ENCODE assay signal across 10 cellular contexts in genomic region chr12:113097716-113098427, GRCh38. TPM values are rescaled to one million over a fixed set of nuclear protein-coding genes. Genes with fewer than 3 reads are reported as not detected.
DNase-seq lines count a peak whose midpoint lies in the region; ATAC-seq and TF ChIP-seq lines count a peak whose summit lies in the region.
"Had no signal": no experiment of that assay in that cellular context is flagged by ENCODE, and none has a peak within 500 bp of the region (broad histone marks: within the 10 kb centered on the region; RNA-seq: fewer than 3 reads in every experiment).

No MANE protein-coding gene starts in this region.

- no CpG with 5 or more reads among the region's 14 CpGs for WGBS in H9 (ENCODE audit: extremely low coverage, insufficient read length, low lambda C conversion rate)

- no peaks in the 10 kb centered on the region for H3K79me2 ChIP-seq in H9 (ENCODE audit: insufficient read depth, low read length)

- H3K27ac Mint-ChIP-seq in H9, result peak overlapping the region in 1 of 3 experiments; percentile 49; a peak in 1 of 7 replicates

- no peak for TF ChIP-seq CTCF in H9 (conservative IDR thresholded peaks at IDR 0.05)
- TF ChIP-seq CTCF in tibial artery (IDR thresholded peaks at IDR 0.05), result no peak

- H3K9ac ChIP-seq in H9 (ENCODE audit: extremely low read depth, insufficient read length, low read length), result no peak overlapping the region

- in situ Hi-C loops in SK-MEL-5 (cut with HindIII; ENCODE audit: low pct_unique_long_range_greater_than_20kb, low sequenced_read_pairs), result no loop called here

- H3K4me1 ChIP-seq in H9 (ENCODE audit: insufficient read depth, low read length) (no peaks in the 10 kb centered on the region), tibial artery (peaks cover 0 to 19% (median 8%) of the 10 kb centered on the region in 4 donors)

- H2BK120ac ChIP-seq in H9 (ENCODE audit: low read depth, low read length, poor library complexity, severe bottlenecking), result no peak overlapping the region

- H3K79me1 ChIP-seq in H9 (ENCODE audit: insufficient read depth, low read depth, low read length, poor library complexity, severe bottlenecking), result no peaks in the 10 kb centered on the region

- H3K36me3 ChIP-seq in tibial artery, result no peaks in the 10 kb centered on the region

- peak; percentile 82 for DNase-seq in H9
- peak; percentile 70 for DNase-seq in SK-MEL-5 (ENCODE audit: low read depth, low spot score)
- DNase-seq in Right ventricle myocardium superior, result peak; percentile 67
- DNase-seq in retina, result peak; percentile 74
- DNase-seq in tibial artery, result no peak
- no peak for DNase-seq in NAMALWA (ENCODE audit: low spot score)
- no peak for DNase-seq in stimulated activated CD4-positive, alpha-beta T cell treated with anti-CD3 and anti-CD28 coated beads, Interleukin-2, amount 100 ng/mL, for 24 hours

- no peak overlapping the region for H2BK15ac ChIP-seq in H9 (ENCODE audit: low read depth, low read length)

- no peak overlapping the region for H4K5ac ChIP-seq in H9 (ENCODE audit: insufficient read length, low read depth, low read length)

- intact Hi-C loops in Right ventricle myocardium superior (cut with DNase I), result loop anchor here (5.0 kb wide), 1 partner anchor 51 kb away; no protein-coding TSS in a partner anchor
- intact Hi-C loops in tibial artery (cut with DNase I; ENCODE audit: low total_unique reads), result no loop called here

- H3K27me3 Mint-ChIP-seq in H9 (ENCODE audit: low read depth), result peaks cover 3% of the 10 kb centered on the region

- no peaks in the 10 kb centered on the region; a peak in 1 of 7 replicates for H3K36me3 Mint-ChIP-seq in H9 (ENCODE audit: insufficient read depth in 1 of 3, low read depth in 3 of 3)

- no peak overlapping the region for H3K4me3 ChIP-seq in tibial artery
- H3K4me3 ChIP-seq: skin epidermis had no signal

- no peak overlapping the region for H4K91ac ChIP-seq in H9 (ENCODE audit: insufficient read length, low read depth, low read length)

- H3K4me3 Mint-ChIP-seq in H9, result no peak overlapping the region

- no peak overlapping the region for H3K56ac ChIP-seq in H9 (ENCODE audit: insufficient read length, low read depth, low read length)

- H3K27ac ChIP-seq in H9 (ENCODE audit: insufficient read length, low read depth, low read length) (no peak overlapping the region), tibial artery (no peak overlapping the region)

- no peaks in the 10 kb centered on the region for H3K23me2 ChIP-seq in H9 (ENCODE audit: insufficient read length, low read depth, low read length, poor library complexity, severe bottlenecking)

- H3T11ph ChIP-seq in H9 (ENCODE audit: low read length), result no peak overlapping the region

- H2BK5ac ChIP-seq in H9 (ENCODE audit: insufficient read length, low read length), result no peak overlapping the region

- H3K14ac ChIP-seq in H9 (ENCODE audit: insufficient read depth, low read length), result no peak overlapping the region

- H4K8ac ChIP-seq in H9 (replicated peaks; ENCODE audit: insufficient read length, low read depth, low read length), result no peak overlapping the region

- no peaks in the 10 kb centered on the region for H3K9me3 Mint-ChIP-seq in H9

- ATAC-seq in Right ventricle myocardium superior (ENCODE audit: poor library complexity) (peak; percentile 65), GM18520 (IDR thresholded peaks at IDR 0.05; ENCODE audit: unreplicated experiment) (no peak)

- no peak overlapping the region for H2BK20ac ChIP-seq in H9 (ENCODE audit: low read depth, low read length, poor library complexity, severe bottlenecking)

- H3K9me3 ChIP-seq in H9 (ENCODE audit: control insufficient read depth, low read depth, low read length) (no peaks in the 10 kb centered on the region), tibial artery (no peaks in the 10 kb centered on the region)

- no peak overlapping the region for H3K23ac ChIP-seq in H9 (ENCODE audit: insufficient read length, low read depth, low read length)

- H3K4me1 Mint-ChIP-seq in H9, result peaks cover 12 to 17% of the 10 kb centered on the region in 2 experiments

- H2BK12ac ChIP-seq in H9 (ENCODE audit: insufficient read length, low read depth, low read length), result no peak overlapping the region

- H3K27me3 ChIP-seq in H9 (ENCODE audit: insufficient read depth, low read length) (no peaks in the 10 kb centered on the region), tibial artery (peaks cover 0 to 50% of the 10 kb centered on the region in 2 donors)

- no peak overlapping the region for H2AFZ ChIP-seq in H9 (ENCODE audit: low read length)

- H2AK5ac ChIP-seq in H9 (ENCODE audit: insufficient read length, low read length), result no peak overlapping the region

- H3K4ac ChIP-seq in H9 (ENCODE audit: low read depth, low read length), result no peak overlapping the region

- H3K4me2 ChIP-seq in H9 (ENCODE audit: insufficient read depth, insufficient read length, low read length), result no peak overlapping the region

- H3K18ac ChIP-seq in H9 (ENCODE audit: insufficient read length, low read depth, low read length), result no peak overlapping the region

- H4K20me1 ChIP-seq in H9 (ENCODE audit: control insufficient read depth, insufficient read depth, insufficient read length), result no peaks in the 10 kb centered on the region

RNA-seq across cellular contexts. Expression of gene RASAL1, which starts 37.7 kb away (rescaled TPM):
- total RNA-seq in H9 (2021) (2.3 and 2.7 TPM in 2 replicates), Right ventricle myocardium superior (not detected)
- total RNA-seq in SK-MEL-5 (2014; rRNA removed; shearing (Covaris generic)), result 0.74 and 0.85 TPM in 2 replicates
- polyA plus RNA-seq in SK-MEL-5 (2015; cell fraction: cytosol; rRNA removed), result 1.3 and 2.2 TPM in 2 replicates
- polyA plus RNA-seq in SK-MEL-5 (2015; cell fraction: nucleus; rRNA removed), result 9.1 and 9.8 TPM in 2 replicates
- total RNA-seq: dermis microvascular lymphatic vessel endothelial cell had no signal

RNA-seq across cellular contexts. Expression of gene DTX1, which starts 41.3 kb away (rescaled TPM):
- total RNA-seq in H9 (2021) (3.0 and 3.5 TPM in 2 replicates), Right ventricle myocardium superior (1.6 TPM)
- 0.95 and 1.1 TPM in 2 replicates for total RNA-seq in SK-MEL-5 (2014; rRNA removed; shearing (Covaris generic))
- 1.6 and 3.1 TPM in 2 replicates for polyA plus RNA-seq in SK-MEL-5 (2015; cell fraction: cytosol; rRNA removed)
- 2.5 and 3.3 TPM in 2 replicates for polyA plus RNA-seq in SK-MEL-5 (2015; cell fraction: nucleus; rRNA removed)

RNA-seq across cellular contexts. Expression of gene CFAP73, which starts 51.7 kb away (rescaled TPM):
- total RNA-seq in H9 (2021) (not detected in 2 replicates), Right ventricle myocardium superior (not detected)
- not detected in 2 replicates for total RNA-seq in SK-MEL-5 (2014; rRNA removed; shearing (Covaris generic))
- not detected in 2 replicates for polyA plus RNA-seq in SK-MEL-5 (2015; cell fraction: cytosol; rRNA removed)
- polyA plus RNA-seq in SK-MEL-5 (2015; cell fraction: nucleus; rRNA removed), result not detected in 2 replicates
- total RNA-seq: dermis microvascular lymphatic vessel endothelial cell had no signal

Comparison
In these comparisons a context has a peak if more than half of its experiments do, and no peak if none do; other contexts are left out.
1. DNase-seq: peak in H9 (single experiment), SK-MEL-5 (single experiment), Right ventricle myocardium superior (single experiment) and retina (single experiment); none in tibial artery (0 of 2), NAMALWA (single experiment) and stimulated activated CD4-positive, alpha-beta T cell treated with anti-CD3 and anti-CD28 coated beads, Interleukin-2, amount 100 ng/mL, for 24 hours (0 of 2).